Comparison of ENCODE assay signal across 14 cellular contexts in genomic region chr14:67940476-67940875, GRCh38.
DNase-seq lines count a peak whose midpoint lies in the region; TF ChIP-seq lines count a peak whose summit lies in the region.
"Had no signal": no experiment of that assay in that cellular context is flagged by ENCODE, and none has a peak within 500 bp of the region (broad histone marks: within the 10 kb centered on the region; RNA-seq: fewer than 3 reads in every experiment).

No MANE protein-coding gene starts in this region.

- no peaks in the 10 kb centered on the region for H3K27me3 ChIP-seq in Peyer's patch
- H3K27me3 ChIP-seq: spleen had no signal

- peak overlapping the region in 1 of 3 experiments; percentile 55 for H3K4me3 Mint-ChIP-seq in nephron
- H3K4me3 Mint-ChIP-seq in type B pancreatic cell, result peak overlapping the region; percentile 61
- H3K4me3 Mint-ChIP-seq in CD14-positive monocyte, result no peak overlapping the region
- H3K4me3 Mint-ChIP-seq: dendritic cell treated with granulocyte-macrophage colony-stimulating factor and Interleukin-4, amounts not matched to agents 40 ng/mL and 50 ng/mL, for 4 days; immature natural killer cell; stimulated activated naive CD8-positive, alpha-beta T cell treated with anti-CD3 and anti-CD28 coated beads, Interleukin-15, amount 100 ng/mL, for 72 hours had no signal

- H3K27ac Mint-ChIP-seq in nephron, result peak overlapping the region; percentile 98 to 99 (median 99)
- peak overlapping the region; percentile 87 for H3K27ac Mint-ChIP-seq in type B pancreatic cell
- H3K27ac Mint-ChIP-seq in CD14-positive monocyte, result no peak overlapping the region
- H3K27ac Mint-ChIP-seq: dendritic cell treated with granulocyte-macrophage colony-stimulating factor and Interleukin-4, amounts not matched to agents 40 ng/mL and 50 ng/mL, for 4 days; stimulated activated naive CD8-positive, alpha-beta T cell treated with anti-CD3 and anti-CD28 coated beads, Interleukin-15, amount 100 ng/mL, for 72 hours had no signal

- no peak for TF ChIP-seq POLR2A in Peyer's patch (IDR thresholded peaks at IDR 0.05)
- TF ChIP-seq POLR2A in erythroblast (IDR thresholded peaks at IDR 0.05; ENCODE audit: low read length), result no peak

- no peaks in the 10 kb centered on the region for H3K9me3 Mint-ChIP-seq in nephron
- H3K9me3 Mint-ChIP-seq in type B pancreatic cell, result no peaks in the 10 kb centered on the region
- H3K9me3 Mint-ChIP-seq in CD14-positive monocyte, result no peaks in the 10 kb centered on the region
- H3K9me3 Mint-ChIP-seq: dendritic cell treated with granulocyte-macrophage colony-stimulating factor and Interleukin-4, amounts not matched to agents 40 ng/mL and 50 ng/mL, for 4 days; immature natural killer cell; stimulated activated naive CD8-positive, alpha-beta T cell treated with anti-CD3 and anti-CD28 coated beads, Interleukin-15, amount 100 ng/mL, for 72 hours had no signal

- peak overlapping the region; percentile 18 to 71 (median 57) for H3K27ac ChIP-seq in Peyer's patch

- no peak overlapping the region for H3K4me3 ChIP-seq in Peyer's patch
- H3K4me3 ChIP-seq: spleen had no signal

- H3K4me1 ChIP-seq in Peyer's patch, result peaks cover 0 to 24% (median 0%) of the 10 kb centered on the region in 4 donors

- H3K4me1 Mint-ChIP-seq in nephron, result peaks cover 67% of the 10 kb centered on the region
- H3K4me1 Mint-ChIP-seq in type B pancreatic cell (ENCODE audit: unreplicated experiment), result peaks cover 61% of the 10 kb centered on the region
- peaks cover 34% of the 10 kb centered on the region for H3K4me1 Mint-ChIP-seq in CD14-positive monocyte
- H3K4me1 Mint-ChIP-seq: stimulated activated naive CD8-positive, alpha-beta T cell treated with anti-CD3 and anti-CD28 coated beads, Interleukin-15, amount 100 ng/mL, for 72 hours had no signal

- no peaks in the 10 kb centered on the region for H3K36me3 ChIP-seq in Peyer's patch
- H3K36me3 ChIP-seq: spleen had no signal

- TF ChIP-seq CTCF in Peyer's patch (IDR thresholded peaks at IDR 0.05), result no peak
- no peak for TF ChIP-seq CTCF in nephron (IDR thresholded peaks at IDR 0.05; ENCODE audit: unreplicated experiment in 3 of 3)
- TF ChIP-seq CTCF in type B pancreatic cell (conservative IDR thresholded peaks at IDR 0.05), result no peak
- TF ChIP-seq CTCF in CD14-positive monocyte (IDR thresholded peaks at IDR 0.05), result no peak

- H3K36me3 Mint-ChIP-seq in nephron (ENCODE audit: low read depth) (no peaks in the 10 kb centered on the region), type B pancreatic cell (peaks cover 4% of the 10 kb centered on the region), CD14-positive monocyte (no peaks in the 10 kb centered on the region)
- H3K36me3 Mint-ChIP-seq: immature natural killer cell had no signal

- H3K27me3 Mint-ChIP-seq in nephron (ENCODE audit: low read depth) (no peaks in the 10 kb centered on the region), type B pancreatic cell (no peaks in the 10 kb centered on the region), CD14-positive monocyte (ENCODE audit: low read depth in 3 of 3) (no peaks in the 10 kb centered on the region)
- H3K27me3 Mint-ChIP-seq: dendritic cell treated with granulocyte-macrophage colony-stimulating factor and Interleukin-4, amounts not matched to agents 40 ng/mL and 50 ng/mL, for 4 days; stimulated activated naive CD8-positive, alpha-beta T cell treated with anti-CD3 and anti-CD28 coated beads, Interleukin-15, amount 100 ng/mL, for 72 hours had no signal

- H3K9me3 ChIP-seq in Peyer's patch, result no peaks in the 10 kb centered on the region
- H3K9me3 ChIP-seq: spleen had no signal

- intact Hi-C loops in CD14-positive monocyte (cut with micrococcal nuclease), result loop anchor here in 1 of 2 donors (5.0 kb wide), 1 partner anchor 877 kb away; no protein-coding TSS in a partner anchor

- DNase-seq in Peyer's patch (no peak), fibroblast of gingiva (ENCODE audit: low read depth) (peak; percentile 87), type B pancreatic cell (ENCODE audit: extremely low spot score, unreplicated experiment) (no peak), OCI-M2 (lab: John Stamatoyannopoulos, UW; ENCODE audit: unreplicated experiment) (no peak), erythroblast (lab: John Stamatoyannopoulos, UW) (no peak), CD14-positive monocyte (ENCODE audit: low spot score) (no peak), NCI-H1092 treated with DMSO at 0.1 percent for 48 hours (lab: John Stamatoyannopoulos, UW) (no peak)
- DNase-seq: immature natural killer cell; NCI-H2081 treated with DMSO at 0.1 percent for 48 hours; SHP77 treated with DMSO at 0.1 percent for 48 hours; spleen; stimulated activated naive CD8-positive, alpha-beta T cell treated with anti-CD3 and anti-CD28 coated beads, Interleukin-15, amount 100 ng/mL, for 72 hours had no signal

Comparison
In these comparisons a context has a peak if more than half of its experiments do, and no peak if none do; other contexts are left out.
1. H3K27ac Mint-ChIP-seq: peak in nephron (3 of 3) and type B pancreatic cell (single experiment); none in CD14-positive monocyte (0 of 7).